In genomic region chr11:96081561-96081960, GRCh38 we compare ENCODE assay signal across 2 cellular contexts.
TF ChIP-seq lines count a peak whose summit lies in the region.

No MANE protein-coding gene starts in this region.

TF ChIP-seq in HepG2, 621 proteins besides CTCF, POLR2A, EP300 and RAD21 (continues in another document):
- TF ChIP-seq RCOR2 (CRISPR knock-in tag; IDR thresholded peaks at IDR 0.05) (no peak), ZNF329 (CRISPR knock-in tag; IDR thresholded peaks at IDR 0.05; ENCODE audit: low read depth) (no peak), ZKSCAN1 (IDR thresholded peaks at IDR 0.05; ENCODE audit: low read length) (no peak), ZMAT3 (CRISPR knock-in tag; conservative IDR thresholded peaks at IDR 0.05) (no peak), ZNF256 (CRISPR knock-in tag; conservative IDR thresholded peaks at IDR 0.05) (no peak)
- TF ChIP-seq, protein P1, sequence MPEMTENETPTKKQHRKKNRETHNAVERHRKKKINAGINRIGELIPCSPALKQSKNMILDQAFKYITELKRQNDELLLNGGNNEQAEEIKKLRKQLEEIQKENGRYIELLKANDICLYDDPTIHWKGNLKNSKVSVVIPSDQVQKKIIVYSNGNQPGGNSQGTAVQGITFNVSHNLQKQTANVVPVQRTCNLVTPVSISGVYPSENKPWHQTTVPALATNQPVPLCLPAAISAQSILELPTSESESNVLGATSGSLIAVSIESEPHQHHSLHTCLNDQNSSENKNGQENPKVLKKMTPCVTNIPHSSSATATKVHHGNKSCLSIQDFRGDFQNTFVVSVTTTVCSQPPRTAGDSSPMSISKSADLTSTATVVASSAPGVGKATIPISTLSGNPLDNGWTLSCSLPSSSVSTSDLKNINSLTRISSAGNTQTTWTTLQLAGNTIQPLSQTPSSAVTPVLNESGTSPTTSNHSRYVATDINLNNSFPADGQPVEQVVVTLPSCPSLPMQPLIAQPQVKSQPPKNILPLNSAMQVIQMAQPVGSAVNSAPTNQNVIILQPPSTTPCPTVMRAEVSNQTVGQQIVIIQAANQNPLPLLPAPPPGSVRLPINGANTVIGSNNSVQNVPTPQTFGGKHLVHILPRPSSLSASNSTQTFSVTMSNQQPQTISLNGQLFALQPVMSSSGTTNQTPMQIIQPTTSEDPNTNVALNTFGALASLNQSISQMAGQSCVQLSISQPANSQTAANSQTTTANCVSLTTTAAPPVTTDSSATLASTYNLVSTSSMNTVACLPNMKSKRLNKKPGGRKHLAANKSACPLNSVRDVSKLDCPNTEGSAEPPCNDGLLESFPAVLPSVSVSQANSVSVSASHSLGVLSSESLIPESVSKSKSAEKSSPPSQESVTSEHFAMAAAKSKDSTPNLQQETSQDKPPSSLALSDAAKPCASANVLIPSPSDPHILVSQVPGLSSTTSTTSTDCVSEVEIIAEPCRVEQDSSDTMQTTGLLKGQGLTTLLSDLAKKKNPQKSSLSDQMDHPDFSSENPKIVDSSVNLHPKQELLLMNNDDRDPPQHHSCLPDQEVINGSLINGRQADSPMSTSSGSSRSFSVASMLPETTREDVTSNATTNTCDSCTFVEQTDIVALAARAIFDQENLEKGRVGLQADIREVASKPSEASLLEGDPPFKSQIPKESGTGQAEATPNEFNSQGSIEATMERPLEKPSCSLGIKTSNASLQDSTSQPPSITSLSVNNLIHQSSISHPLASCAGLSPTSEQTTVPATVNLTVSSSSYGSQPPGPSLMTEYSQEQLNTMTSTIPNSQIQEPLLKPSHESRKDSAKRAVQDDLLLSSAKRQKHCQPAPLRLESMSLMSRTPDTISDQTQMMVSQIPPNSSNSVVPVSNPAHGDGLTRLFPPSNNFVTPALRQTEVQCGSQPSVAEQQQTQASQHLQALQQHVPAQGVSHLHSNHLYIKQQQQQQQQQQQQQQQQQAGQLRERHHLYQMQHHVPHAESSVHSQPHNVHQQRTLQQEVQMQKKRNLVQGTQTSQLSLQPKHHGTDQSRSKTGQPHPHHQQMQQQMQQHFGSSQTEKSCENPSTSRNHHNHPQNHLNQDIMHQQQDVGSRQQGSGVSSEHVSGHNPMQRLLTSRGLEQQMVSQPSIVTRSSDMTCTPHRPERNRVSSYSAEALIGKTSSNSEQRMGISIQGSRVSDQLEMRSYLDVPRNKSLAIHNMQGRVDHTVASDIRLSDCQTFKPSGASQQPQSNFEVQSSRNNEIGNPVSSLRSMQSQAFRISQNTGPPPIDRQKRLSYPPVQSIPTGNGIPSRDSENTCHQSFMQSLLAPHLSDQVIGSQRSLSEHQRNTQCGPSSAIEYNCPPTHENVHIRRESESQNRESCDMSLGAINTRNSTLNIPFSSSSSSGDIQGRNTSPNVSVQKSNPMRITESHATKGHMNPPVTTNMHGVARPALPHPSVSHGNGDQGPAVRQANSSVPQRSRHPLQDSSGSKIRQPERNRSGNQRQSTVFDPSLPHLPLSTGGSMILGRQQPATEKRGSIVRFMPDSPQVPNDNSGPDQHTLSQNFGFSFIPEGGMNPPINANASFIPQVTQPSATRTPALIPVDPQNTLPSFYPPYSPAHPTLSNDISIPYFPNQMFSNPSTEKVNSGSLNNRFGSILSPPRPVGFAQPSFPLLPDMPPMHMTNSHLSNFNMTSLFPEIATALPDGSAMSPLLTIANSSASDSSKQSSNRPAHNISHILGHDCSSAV (CRISPR knock-in tag; IDR thresholded peaks at IDR 0.05; ENCODE audit: borderline replicate concordance), result no peak

TF ChIP-seq in K562, 482 proteins besides CTCF, POLR2A, EP300 and RAD21:
- TF ChIP-seq TCF7L2 (IDR thresholded peaks at IDR 0.05; ENCODE audit: low read depth, low read length), result no peak
- TF ChIP-seq RNF219 (CRISPR knock-in tag; IDR thresholded peaks at IDR 0.05), result no peak
- TF ChIP-seq FOXA3 (CRISPR knock-in tag; conservative IDR thresholded peaks at IDR 0.05 in 1 of 2, IDR thresholded peaks at IDR 0.05 in 1 of 2), result no peak
- TF ChIP-seq PML (IDR thresholded peaks at IDR 0.05; ENCODE audit: low read length), result no peak
- TF ChIP-seq, protein P2, sequence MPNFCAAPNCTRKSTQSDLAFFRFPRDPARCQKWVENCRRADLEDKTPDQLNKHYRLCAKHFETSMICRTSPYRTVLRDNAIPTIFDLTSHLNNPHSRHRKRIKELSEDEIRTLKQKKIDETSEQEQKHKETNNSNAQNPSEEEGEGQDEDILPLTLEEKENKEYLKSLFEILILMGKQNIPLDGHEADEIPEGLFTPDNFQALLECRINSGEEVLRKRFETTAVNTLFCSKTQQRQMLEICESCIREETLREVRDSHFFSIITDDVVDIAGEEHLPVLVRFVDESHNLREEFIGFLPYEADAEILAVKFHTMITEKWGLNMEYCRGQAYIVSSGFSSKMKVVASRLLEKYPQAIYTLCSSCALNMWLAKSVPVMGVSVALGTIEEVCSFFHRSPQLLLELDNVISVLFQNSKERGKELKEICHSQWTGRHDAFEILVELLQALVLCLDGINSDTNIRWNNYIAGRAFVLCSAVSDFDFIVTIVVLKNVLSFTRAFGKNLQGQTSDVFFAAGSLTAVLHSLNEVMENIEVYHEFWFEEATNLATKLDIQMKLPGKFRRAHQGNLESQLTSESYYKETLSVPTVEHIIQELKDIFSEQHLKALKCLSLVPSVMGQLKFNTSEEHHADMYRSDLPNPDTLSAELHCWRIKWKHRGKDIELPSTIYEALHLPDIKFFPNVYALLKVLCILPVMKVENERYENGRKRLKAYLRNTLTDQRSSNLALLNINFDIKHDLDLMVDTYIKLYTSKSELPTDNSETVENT (CRISPR knock-in tag; IDR thresholded peaks at IDR 0.05), result no peak
- TF ChIP-seq ZFP30 (CRISPR knock-in tag; IDR thresholded peaks at IDR 0.05; ENCODE audit: borderline replicate concordance), result no peak
- TF ChIP-seq TCFL5 (CRISPR knock-in tag; conservative IDR thresholded peaks at IDR 0.05), result no peak
- TF ChIP-seq, protein P3, sequence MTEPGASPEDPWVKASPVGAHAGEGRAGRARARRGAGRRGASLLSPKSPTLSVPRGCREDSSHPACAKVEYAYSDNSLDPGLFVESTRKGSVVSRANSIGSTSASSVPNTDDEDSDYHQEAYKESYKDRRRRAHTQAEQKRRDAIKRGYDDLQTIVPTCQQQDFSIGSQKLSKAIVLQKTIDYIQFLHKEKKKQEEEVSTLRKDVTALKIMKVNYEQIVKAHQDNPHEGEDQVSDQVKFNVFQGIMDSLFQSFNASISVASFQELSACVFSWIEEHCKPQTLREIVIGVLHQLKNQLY (CRISPR knock-in tag; conservative IDR thresholded peaks at IDR 0.05), result no peak
- TF ChIP-seq CCAR2 (IDR thresholded peaks at IDR 0.05; ENCODE audit: low read depth, low read length), result no peak
- TF ChIP-seq ZNF41 (CRISPR knock-in tag; conservative IDR thresholded peaks at IDR 0.05), result no peak
- no peak for TF ChIP-seq CBX1 (IDR thresholded peaks at IDR 0.05; ENCODE audit: low read depth)
- TF ChIP-seq MEIS2 (IDR thresholded peaks at IDR 0.05; ENCODE audit: partially characterized antibody), result no peak
- no peak for TF ChIP-seq CBX2 (IDR thresholded peaks at IDR 0.05; ENCODE audit: insufficient read depth, low read length, poor library complexity, severe bottlenecking)
- TF ChIP-seq EHMT2 (IDR thresholded peaks at IDR 0.05), result no peak
- TF ChIP-seq KLF1 (tag; IDR thresholded peaks at IDR 0.05), result no peak
- TF ChIP-seq, protein P4, sequence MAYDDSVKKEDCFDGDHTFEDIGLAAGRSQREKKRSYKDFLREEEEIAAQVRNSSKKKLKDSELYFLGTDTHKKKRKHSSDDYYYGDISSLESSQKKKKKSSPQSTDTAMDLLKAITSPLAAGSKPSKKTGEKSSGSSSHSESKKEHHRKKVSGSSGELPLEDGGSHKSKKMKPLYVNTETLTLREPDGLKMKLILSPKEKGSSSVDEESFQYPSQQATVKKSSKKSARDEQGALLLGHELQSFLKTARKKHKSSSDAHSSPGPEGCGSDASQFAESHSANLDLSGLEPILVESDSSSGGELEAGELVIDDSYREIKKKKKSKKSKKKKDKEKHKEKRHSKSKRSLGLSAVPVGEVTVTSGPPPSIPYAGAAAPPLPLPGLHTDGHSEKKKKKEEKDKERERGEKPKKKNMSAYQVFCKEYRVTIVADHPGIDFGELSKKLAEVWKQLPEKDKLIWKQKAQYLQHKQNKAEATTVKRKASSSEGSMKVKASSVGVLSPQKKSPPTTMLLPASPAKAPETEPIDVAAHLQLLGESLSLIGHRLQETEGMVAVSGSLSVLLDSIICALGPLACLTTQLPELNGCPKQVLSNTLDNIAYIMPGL (CRISPR knock-in tag; IDR thresholded peaks at IDR 0.05), result no peak
- no peak for TF ChIP-seq PTBP1 (IDR thresholded peaks at IDR 0.05; ENCODE audit: low read depth, low read length)
- TF ChIP-seq MYNN (IDR thresholded peaks at IDR 0.05), result no peak
- no peak for TF ChIP-seq MYNN (CRISPR knock-in tag; IDR thresholded peaks at IDR 0.05)
- no peak for TF ChIP-seq CCNT2 (IDR thresholded peaks at IDR 0.05; ENCODE audit: borderline replicate concordance, extremely low read depth, insufficient read length, low read depth, low read length)
TF ChIP-seq in K562: peak in this region for 0.
